ENCODE assay signal across 8 cellular contexts in genomic region chr10:6164271-6165095, GRCh38. TPM values are rescaled to one million over a fixed set of nuclear protein-coding genes. Genes with fewer than 3 reads are reported as not detected.
DNase-seq lines count a peak whose midpoint lies in the region; ATAC-seq and TF ChIP-seq lines count a peak whose summit lies in the region.

No MANE protein-coding gene starts in this region.

- TF ChIP-seq CTCF in heart right ventricle (IDR thresholded peaks at IDR 0.05) (no peak), ascending aorta (IDR thresholded peaks at IDR 0.05) (no peak), lower lobe of right lung (IDR thresholded peaks at IDR 0.05) (no peak), uterus (IDR thresholded peaks at IDR 0.05) (no peak)

- H3K9me3 ChIP-seq in heart right ventricle: no peaks in the 10 kb centered on the region
- H3K9me3 ChIP-seq in ascending aorta: no peaks in the 10 kb centered on the region
- no peaks in the 10 kb centered on the region for H3K9me3 ChIP-seq in lower lobe of right lung
- H3K9me3 ChIP-seq in uterus: no peaks in the 10 kb centered on the region

- H3K27ac ChIP-seq in heart right ventricle (peak overlapping the region; percentile 91 to 98 (median 94)), ascending aorta (peak overlapping the region; percentile 88 to 91), lower lobe of right lung (peak overlapping the region; percentile 95), uterus (peak overlapping the region; percentile 90 to 92)

- H3K4me1 ChIP-seq in heart right ventricle (peaks cover 6 to 55% (median 34%) of the 10 kb centered on the region in 9 donors), ascending aorta (peaks cover 0 to 17% of the 10 kb centered on the region in 2 donors), lower lobe of right lung (peaks cover 20% of the 10 kb centered on the region), uterus (peaks cover 0 to 7% of the 10 kb centered on the region in 2 donors)

- WGBS in heart right ventricle, 2 donors: 16 to 19% methylated on average over 16 of the region's 16 CpGs

- H3K4me3 ChIP-seq in heart right ventricle: peak overlapping the region; percentile 27 to 97 (median 82)
- peak overlapping the region; percentile 72 to 87 for H3K4me3 ChIP-seq in ascending aorta
- H3K4me3 ChIP-seq in lower lobe of right lung: peak overlapping the region; percentile 93
- H3K4me3 ChIP-seq in uterus: peak overlapping the region; percentile 63 to 84

- no peak for DNase-seq in heart right ventricle
- no peak for DNase-seq in Right ventricle myocardium superior
- DNase-seq in ascending aorta (ENCODE audit: low spot score in 2 of 2): no peak
- no peak for DNase-seq in lower lobe of right lung
- no peak for DNase-seq in uterus
- no peak for DNase-seq in DMS79 treated with DMSO at 0.1 percent for 48 hours (lab: John Stamatoyannopoulos, UW)
- DNase-seq in activated gamma-delta T cell treated with Interleukin-2 at 50 U/mL for 16 hours: no peak

- intact Hi-C loops in heart right ventricle (cut with DNase I) (loop anchor here in 7 of 10 donors (2.0 to 5.0 kb wide), 3 partner anchors 26 to 38 kb away; partner anchors contain the start of gene PFKFB3 (in 6 of the 7)), Right ventricle myocardium superior (cut with DNase I) (loop anchor here (2.0 kb wide), 1 partner anchor 36 kb away; no protein-coding TSS in a partner anchor), ascending aorta (cut with DNase I) (no loop called here), lower lobe of right lung (cut with DNase I) (no loop called here), uterus (cut with DNase I; ENCODE audit: low total_unique reads) (no loop called here)

- no peak for TF ChIP-seq POLR2A in uterus (IDR thresholded peaks at IDR 0.05)

- ATAC-seq in heart right ventricle (peak in 2 of 8 donors; percentile 0 to 7), Right ventricle myocardium superior (ENCODE audit: poor library complexity) (no peak), lower lobe of right lung (no peak), HG03571 (IDR thresholded peaks at IDR 0.05; ENCODE audit: unreplicated experiment) (no peak)

- peaks cover 0 to 23% (median 0%) of the 10 kb centered on the region in 9 donors for H3K36me3 ChIP-seq in heart right ventricle
- H3K36me3 ChIP-seq in ascending aorta: peaks cover 0 to 9% of the 10 kb centered on the region in 2 donors
- H3K36me3 ChIP-seq in lower lobe of right lung: no peaks in the 10 kb centered on the region
- no peaks in the 10 kb centered on the region for H3K36me3 ChIP-seq in uterus

- H3K27me3 ChIP-seq in heart right ventricle: no peaks in the 10 kb centered on the region
- no peaks in the 10 kb centered on the region for H3K27me3 ChIP-seq in ascending aorta
- H3K27me3 ChIP-seq in lower lobe of right lung (ENCODE audit: low read depth): no peaks in the 10 kb centered on the region
- no peaks in the 10 kb centered on the region for H3K27me3 ChIP-seq in uterus

RNA-seq across cellular contexts. Expression of gene PFKFB3, which starts 38.2 kb away (rescaled TPM):
- total RNA-seq in heart right ventricle: 10 to 100 TPM in 9 of 10 donors, 1 to 10 TPM in 1; 7.6 to 77.3 (median 16.3) TPM
- polyA plus RNA-seq in heart right ventricle: 10 to 100 TPM in 1 of 2 donors, 1 to 10 TPM in 1; 5.5 to 10.6 TPM
- 24.7 TPM for total RNA-seq in Right ventricle myocardium superior
- 68.0 TPM for total RNA-seq in ascending aorta
- 78.5 TPM for total RNA-seq in lower lobe of right lung
- total RNA-seq in uterus: 10 to 100 TPM in 3 of 4 donors, 1 to 10 TPM in 1; 7.4 to 54.5 (median 14.7) TPM

Comparison
In these comparisons a context has a peak if more than half of its experiments do, and no peak if none do; other contexts are left out.
1. intact Hi-C loops: an anchor here in heart right ventricle (2.0 to 5.0 kb wide) and Right ventricle myocardium superior (2.0 kb wide); none called in ascending aorta, lower lobe of right lung and uterus.